Comparison of ENCODE assay signal across 17 cellular contexts in genomic region chr12:14264316-14264715, GRCh38.
DNase-seq lines count a peak whose midpoint lies in the region; ATAC-seq and TF ChIP-seq lines count a peak whose summit lies in the region.
"Had no signal": no experiment of that assay in that cellular context is flagged by ENCODE, and none has a peak within 500 bp of the region (broad histone marks: within the 10 kb centered on the region; RNA-seq: fewer than 3 reads in every experiment).

No MANE protein-coding gene starts in this region.

- no peaks in the 10 kb centered on the region for H3K9me3 ChIP-seq in esophagus (ENCODE audit: control insufficient read depth in 2 of 2, insufficient read depth in 1 of 2, low read depth in 1 of 2, low read length in 1 of 2)

- no peaks in the 10 kb centered on the region for H3K27me3 ChIP-seq in esophagus (ENCODE audit: control insufficient read depth in 1 of 2, insufficient read depth in 2 of 2, low read length in 2 of 2)
- H3K27me3 ChIP-seq: gastrocnemius medialis had no signal

- peaks cover 2 to 9% of the 10 kb centered on the region in 2 donors for H3K36me3 Mint-ChIP-seq in naive B cell

- H3K4me3 ChIP-seq in esophagus (ENCODE audit: low read depth in 1 of 2, low read length in 2 of 2) = no peak overlapping the region
- H3K4me3 ChIP-seq: gastrocnemius medialis, lung had no signal

- peak; percentile 48 for DNase-seq in ELR (ENCODE audit: low read depth)
- DNase-seq in naive B cell = no peak
- DNase-seq in Right ventricle myocardium inferior (ENCODE audit: missing footprints) = no peak
- no peak for DNase-seq in DMS79 treated with DMSO at 0.1 percent for 48 hours (lab: John Stamatoyannopoulos, UW)
- DNase-seq: activated CD8-positive, alpha-beta memory T cell treated with anti-CD3 and anti-CD28 coated beads, Interleukin-2, amount 50 U/mL, for 48 hours; activated naive CD4-positive, alpha-beta T cell treated with anti-CD3 and anti-CD28 coated beads, Interleukin-2, amount 10 ng/mL, durations not matched to agents 7 days and 5 days; gastrocnemius medialis; NCI-H774; nephron progenitor cell; RPMI8226; stimulated activated CD4-positive, alpha-beta T cell treated with anti-CD3 and anti-CD28 coated beads, Interleukin-15, amount 100 ng/mL, for 24 hours had no signal

- H3K27me3 Mint-ChIP-seq in naive B cell = no peaks in the 10 kb centered on the region
- H3K27me3 Mint-ChIP-seq: activated naive CD4-positive, alpha-beta T cell treated with anti-CD3 and anti-CD28 coated beads, Interleukin-2, amount 10 ng/mL, durations not matched to agents 7 days and 5 days; brain had no signal

- WGBS in esophagus, 2 donors = 70 to 78% methylated on average over 2 of the region's 2 CpGs

- H3K27ac Mint-ChIP-seq in naive B cell = peak overlapping the region in 4 of 6 donors; percentile 21 to 84 (median 63)
- H3K27ac Mint-ChIP-seq: activated naive CD4-positive, alpha-beta T cell treated with anti-CD3 and anti-CD28 coated beads, Interleukin-2, amount 10 ng/mL, durations not matched to agents 7 days and 5 days; nephron progenitor cell had no signal

- H3K27ac ChIP-seq in esophagus (ENCODE audit: low read depth in 2 of 2, low read length in 1 of 2) = peak overlapping the region; percentile 58 to 72
- H3K27ac ChIP-seq: gastrocnemius medialis had no signal

- ATAC-seq in naive B cell (ENCODE audit: low read depth in 2 of 2) (no peak), Right ventricle myocardium inferior (no peak), GM21786 (IDR thresholded peaks at IDR 0.05; ENCODE audit: unreplicated experiment) (no peak), HG03095 (IDR thresholded peaks at IDR 0.05; ENCODE audit: unreplicated experiment) (no peak)
- ATAC-seq: gastrocnemius medialis had no signal

- peaks cover 0 to 11% of the 10 kb centered on the region in 2 donors for H3K4me1 ChIP-seq in esophagus (ENCODE audit: control insufficient read depth in 2 of 2, insufficient read depth in 2 of 2, low read length in 1 of 2)

- H3K4me1 Mint-ChIP-seq in naive B cell = peaks cover 6 to 43% (median 30%) of the 10 kb centered on the region in 3 donors

- H3K36me3 ChIP-seq in esophagus (ENCODE audit: control insufficient read depth in 2 of 2, insufficient read depth in 2 of 2, low read length in 1 of 2) = no peaks in the 10 kb centered on the region
- H3K36me3 ChIP-seq: gastrocnemius medialis had no signal

- peaks cover 0 to 27% (median 5%) of the 10 kb centered on the region in 7 donors for H3K9me3 Mint-ChIP-seq in naive B cell

- no peak overlapping the region for H3K4me3 Mint-ChIP-seq in naive B cell
- H3K4me3 Mint-ChIP-seq: activated naive CD4-positive, alpha-beta T cell treated with anti-CD3 and anti-CD28 coated beads, Interleukin-2, amount 10 ng/mL, durations not matched to agents 7 days and 5 days; brain; nephron progenitor cell had no signal

- intact Hi-C loops in Right ventricle myocardium inferior (cut with DNase I) = no loop called here

TF ChIP-seq in PFSK-1, 5 proteins besides CTCF, POLR2A, EP300 and RAD21:
- TF ChIP-seq SIN3A (IDR thresholded peaks at IDR 0.05; ENCODE audit: borderline replicate concordance, insufficient read depth, low read length) = no peak
- no peak for TF ChIP-seq FOXP2 (optimal IDR thresholded peaks at IDR 0.05; ENCODE audit: borderline replicate concordance, extremely low read depth, extremely low read length, insufficient read depth)
- TF ChIP-seq REST (IDR thresholded peaks at IDR 0.05; ENCODE audit: insufficient read depth in 1 of 2, low read depth in 2 of 2, low read length in 2 of 2) = peak; percentile 76 to 95
